In genomic region chr7:41113663-41114062, GRCh38 we compare ENCODE assay signal across 19 cellular contexts.
"Had no signal": no experiment of that assay in that cellular context is flagged by ENCODE, and none has a peak within 500 bp of the region (broad histone marks: within the 10 kb centered on the region; RNA-seq: fewer than 3 reads in every experiment).

No MANE protein-coding gene starts in this region.

- H3K79me2 ChIP-seq: parathyroid adenoma had no signal

- H2AFZ ChIP-seq: parathyroid adenoma had no signal

- H3K27ac ChIP-seq: adrenal gland, ascending aorta, coronary artery, left lung, neutrophil, parathyroid adenoma, thyroid gland, WERI-Rb-1 had no signal

- H3K9me3 ChIP-seq: adrenal gland, ascending aorta, left lung, neutrophil, thyroid gland had no signal

- H3K9ac ChIP-seq: parathyroid adenoma had no signal

- H3K4me1 ChIP-seq: adrenal gland, ascending aorta, left lung, parathyroid adenoma, thyroid gland had no signal

- H3K27me3 ChIP-seq: adrenal gland, ascending aorta, left lung, neutrophil, thyroid gland had no signal

- H3K4me3 ChIP-seq: adrenal gland, ascending aorta, coronary artery, left lung, lung, thyroid gland had no signal

- DNase-seq: activated CD4-positive, alpha-beta T cell treated with anti-CD3 and anti-CD28 coated beads, Interleukin-2, amount 50 U/mL, for 1 hour; activated CD4-positive, CD25-positive, alpha-beta regulatory T cell treated with anti-CD3 and anti-CD28 coated beads, Interleukin-2, amount 50 U/mL, for 72 hours; activated CD8-positive, alpha-beta T cell treated with anti-CD3 and anti-CD28 coated beads, Interleukin-2, amount 10 ng/mL, durations not matched to agents 7 days and 5 days; adrenal gland; erythroblast; kidney glomerular epithelial cell; left lung; midbrain; natural killer cell; right cardiac atrium; stimulated activated CD4-positive, alpha-beta T cell treated with anti-CD3 and anti-CD28 coated beads, Interleukin-1b, Interleukin-23, amount 100 ng/mL, for 48 hours; substantia nigra; thyroid gland; WERI-Rb-1 had no signal

- H3K36me3 ChIP-seq: adrenal gland, ascending aorta, left lung, neutrophil, thyroid gland, WERI-Rb-1 had no signal

- ATAC-seq: activated CD8-positive, alpha-beta T cell treated with anti-CD3 and anti-CD28 coated beads, Interleukin-2, amount 10 ng/mL, durations not matched to agents 7 days and 5 days; left lung; natural killer cell; right cardiac atrium had no signal
